8 cellular contexts compared by ENCODE assay signal in the genomic region with DNA sequence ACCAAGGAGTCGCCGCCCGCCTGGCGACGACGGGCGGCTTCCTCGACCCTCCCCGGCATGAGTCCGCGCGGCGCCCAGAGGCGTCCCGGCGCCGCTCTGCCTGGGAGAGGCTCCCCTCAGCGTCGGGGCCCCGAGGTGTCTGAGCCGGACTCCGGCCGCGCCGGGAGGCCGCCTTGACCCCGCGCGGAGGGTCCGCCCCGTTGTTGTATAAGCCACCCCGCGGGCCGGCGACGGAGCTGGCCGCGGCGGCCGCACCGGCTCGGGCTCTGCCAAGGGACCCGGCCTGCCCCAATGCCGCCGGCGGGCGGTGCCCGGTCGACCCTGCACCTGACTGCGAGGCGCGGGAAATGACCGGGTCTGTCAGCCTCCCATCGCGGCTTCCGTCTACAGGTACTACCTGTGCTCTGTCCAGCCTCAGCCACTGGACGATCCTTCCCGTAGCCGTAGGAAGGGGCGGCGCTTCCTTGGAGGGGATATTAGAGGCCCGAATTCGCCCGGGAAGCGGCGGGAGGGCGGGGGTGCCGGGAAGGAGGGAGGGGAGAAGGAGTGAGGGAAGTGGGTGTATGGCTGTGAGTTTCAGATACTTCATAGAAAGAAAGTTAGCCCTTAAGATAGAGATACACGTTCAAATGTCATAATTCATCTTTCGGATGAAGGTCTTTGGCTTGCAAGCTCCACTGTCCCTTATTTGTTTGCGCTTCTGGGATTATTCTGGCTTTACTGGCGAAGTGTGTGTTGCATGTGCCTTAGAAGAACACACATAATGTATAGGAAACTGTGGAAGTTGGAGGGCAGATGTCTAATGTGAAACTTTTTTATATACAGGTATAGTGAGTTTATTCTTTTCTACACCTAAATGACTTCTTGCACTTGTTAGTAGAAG. TPM values are rescaled to one million over a fixed set of nuclear protein-coding genes. Genes with fewer than 3 reads are reported as not detected.
DNase-seq lines count a peak whose midpoint lies in the region; ATAC-seq and TF ChIP-seq lines count a peak whose summit lies in the region.

No MANE protein-coding gene starts in this region.

- peak overlapping the region; percentile 94 for H3K9ac ChIP-seq in adipocyte (ENCODE audit: low read length)

- H3K4me3 ChIP-seq in SJCRH30 (peak overlapping the region; percentile 71), adipocyte (ENCODE audit: low read length) (peak overlapping the region; percentile 95), vagina (peak overlapping the region; percentile 54 to 88)

- no peaks in the 10 kb centered on the region for H3K9me3 ChIP-seq in SJCRH30 (replicated peaks)
- H3K9me3 ChIP-seq in adipocyte (ENCODE audit: control insufficient read depth, low read length) = no peaks in the 10 kb centered on the region
- no peaks in the 10 kb centered on the region for H3K9me3 ChIP-seq in vagina

- TF ChIP-seq POLR2A in vagina (IDR thresholded peaks at IDR 0.05) = no peak

- intact Hi-C loops in CD14-positive monocyte (cut with micrococcal nuclease) = loop anchor here (2.0 to 10.0 kb wide), 2 partner anchors 69 to 407 kb away; a partner anchor contains a TSS
- intact Hi-C loops in left ventricle myocardium superior (cut with micrococcal nuclease) = no loop called here
- intact Hi-C loops in vagina (cut with DNase I) = loop anchor here (5.0 kb wide), 1 partner anchor 76 kb away; no protein-coding TSS in a partner anchor

- H3K27me3 ChIP-seq in SJCRH30 (no peaks in the 10 kb centered on the region), adipocyte (replicated peaks; ENCODE audit: control insufficient read depth, insufficient read depth, low read length) (no peaks in the 10 kb centered on the region), vagina (no peaks in the 10 kb centered on the region)

- H3K27ac ChIP-seq in SJCRH30 (peak overlapping the region; percentile 36; the same call in 1 of the 2 replicates), vagina (peak overlapping the region; percentile 94)

- H3K36me3 Mint-ChIP-seq in CD14-positive monocyte = peaks cover 5 to 7% of the 10 kb centered on the region in 2 donors
- peaks cover 3% of the 10 kb centered on the region for H3K36me3 Mint-ChIP-seq in progenitor cell of endocrine pancreas (ENCODE audit: insufficient read depth)

- ATAC-seq in GM19395 (IDR thresholded peaks at IDR 0.05; ENCODE audit: unreplicated experiment) (peak; percentile 35), HG03521 (IDR thresholded peaks at IDR 0.05; ENCODE audit: unreplicated experiment) (peak; percentile 31), left ventricle myocardium superior (peak; percentile 65)

- no peaks in the 10 kb centered on the region for H3K4me1 ChIP-seq in SJCRH30
- H3K4me1 ChIP-seq in adipocyte (ENCODE audit: control insufficient read depth, insufficient read depth, low read length) = peaks cover 49% of the 10 kb centered on the region
- peaks cover 41% of the 10 kb centered on the region for H3K4me1 ChIP-seq in vagina

- H3K27ac Mint-ChIP-seq in CD14-positive monocyte (peak overlapping the region; percentile 86 to 94 (median 90)), progenitor cell of endocrine pancreas (peak overlapping the region; percentile 96)

- peaks cover 53% of the 10 kb centered on the region for H3K4me1 Mint-ChIP-seq in CD14-positive monocyte
- peaks cover 37% of the 10 kb centered on the region for H3K4me1 Mint-ChIP-seq in progenitor cell of endocrine pancreas (ENCODE audit: low read depth)

- no peaks in the 10 kb centered on the region for H3K36me3 ChIP-seq in SJCRH30
- H3K36me3 ChIP-seq in adipocyte (ENCODE audit: control insufficient read depth, insufficient read depth, low read length, severe bottlenecking) = no peaks in the 10 kb centered on the region
- H3K36me3 ChIP-seq in vagina = no peaks in the 10 kb centered on the region

- H3K27me3 Mint-ChIP-seq in CD14-positive monocyte (ENCODE audit: low read depth in 3 of 3) = peaks cover 0 to 7% (median 5%) of the 10 kb centered on the region in 3 donors
- H3K27me3 Mint-ChIP-seq in progenitor cell of endocrine pancreas = no peaks in the 10 kb centered on the region

- TF ChIP-seq CTCF in CD14-positive monocyte (IDR thresholded peaks at IDR 0.05) = no peak
- no peak for TF ChIP-seq CTCF in progenitor cell of endocrine pancreas (IDR thresholded peaks at IDR 0.05; ENCODE audit: unreplicated experiment)
- TF ChIP-seq CTCF in vagina (IDR thresholded peaks at IDR 0.05) = no peak

- DNase-seq in CD14-positive monocyte (ENCODE audit: low spot score) (peak; percentile 48), SJCRH30 (peak; percentile 48 to 59), adipocyte (ENCODE audit: low read depth) (peak; percentile 63), left ventricle myocardium superior (peak; percentile 79), progenitor cell of endocrine pancreas (ENCODE audit: low spot score, unreplicated experiment) (peak; percentile 64), vagina (ENCODE audit: extremely low spot score in 2 of 2) (no peak)

- H3K4me3 Mint-ChIP-seq in CD14-positive monocyte = peak overlapping the region; percentile 88 to 93
- peak overlapping the region; percentile 93 for H3K4me3 Mint-ChIP-seq in progenitor cell of endocrine pancreas (ENCODE audit: low read depth)

- H3K9me3 Mint-ChIP-seq in CD14-positive monocyte (peaks cover 0 to 3% (median 0%) of the 10 kb centered on the region in 7 donors), progenitor cell of endocrine pancreas (ENCODE audit: low read depth) (no peaks in the 10 kb centered on the region)

RNA-seq across cellular contexts. Expression of a gene that starts 0.6 kb away (rescaled TPM):
- 10 to 100 TPM; 32.9 to 34.5 TPM for polyA plus RNA-seq in CD14-positive monocyte
- 7.9 and 11.2 TPM in 2 replicates for total RNA-seq in SJCRH30 (2014; rRNA removed; shearing (Covaris generic))
- 26.3 TPM for total RNA-seq in left ventricle myocardium superior
- 12.3 and 14.8 TPM in 2 replicates for total RNA-seq in progenitor cell of endocrine pancreas
- 34.1 TPM for total RNA-seq in vagina

Comparison
In these comparisons a context has a peak if more than half of its experiments do, and no peak if none do; other contexts are left out.
1. DNase-seq: peak in CD14-positive monocyte (single experiment), SJCRH30 (2 of 2), adipocyte (single experiment), left ventricle myocardium superior (single experiment) and progenitor cell of endocrine pancreas (single experiment); none in vagina (0 of 2).
2. Peak in every context shown above with its lines, with median percentiles within 50 percentile points of each other: ATAC-seq and H3K4me3 ChIP-seq.